Comparison of ENCODE assay signal across 19 cellular contexts in genomic region chr11:13837286-13837685, GRCh38.
DNase-seq lines count a peak whose midpoint lies in the region; ATAC-seq, FAIRE-seq and TF ChIP-seq lines count a peak whose summit lies in the region.
"Had no signal": no experiment of that assay in that cellular context is flagged by ENCODE, and none has a peak within 500 bp of the region (broad histone marks: within the 10 kb centered on the region; RNA-seq: fewer than 3 reads in every experiment).

No MANE protein-coding gene starts in this region.

- ATAC-seq in left colon, result peak; percentile 73
- ATAC-seq: pancreas, Right ventricle myocardium inferior had no signal

- no peak for TF ChIP-seq POLR2A in H54 (IDR thresholded peaks at IDR 0.05; ENCODE audit: low read depth, low read length)

- DNase-seq in H54 (ENCODE audit: insufficient read length, low spot score) (peak; percentile 27), M059J (ENCODE audit: low read depth) (peak; percentile 95), astrocyte of the spinal cord (ENCODE audit: low read depth, low spot score) (peak; percentile 73), left colon (no peak), NCI-H1105 (lab: John Stamatoyannopoulos, UW) (no peak), G401 (ENCODE audit: low spot score) (no peak), globus pallidus (ENCODE audit: low spot score) (no peak), foreskin melanocyte (no peak)
- DNase-seq: activated naive CD8-positive, alpha-beta T cell treated with anti-CD3 and anti-CD28 coated beads, Interleukin-2, amount 10 ng/mL, durations not matched to agents 7 days and 5 days; central memory CD4-positive, alpha-beta T cell; effector CD8-positive, alpha-beta T cell; naive B cell; NCI-H1092 treated with DMSO at 0.1 percent for 48 hours; pancreas; T-helper 2 cell; transverse colon had no signal

- intact Hi-C loops in left colon (cut with DNase I, micrococcal nuclease), result no loop called here

- in situ Hi-C loops in astrocyte of the spinal cord (cut with HindIII; ENCODE audit: low sequenced_read_pairs), result no loop called here
- in situ Hi-C loops in G401 (cut with HindIII; ENCODE audit: low sequenced_read_pairs), result no loop called here

- FAIRE-seq in H54 (lab: Jason Lieb, UNC), result peak; percentile 92
- FAIRE-seq: pancreas had no signal

- no peak for TF ChIP-seq CTCF in astrocyte of the spinal cord (IDR thresholded peaks at IDR 0.05; ENCODE audit: low read depth, low read length)

- no peak overlapping the region for H3K4me3 ChIP-seq in astrocyte of the spinal cord (ENCODE audit: low read depth, low read length)
- H3K4me3 ChIP-seq: lung, pancreas, smooth muscle cell, transverse colon had no signal

Comparison
In these comparisons a context has a peak if more than half of its experiments do, and no peak if none do; other contexts are left out.
1. DNase-seq: peak in H54 (single experiment), M059J (single experiment) and astrocyte of the spinal cord (single experiment); none in left colon (0 of 2), NCI-H1105 (single experiment), G401 (single experiment), globus pallidus (single experiment) and foreskin melanocyte (single experiment).